10 cellular contexts compared by ENCODE assay signal in the genomic region with DNA sequence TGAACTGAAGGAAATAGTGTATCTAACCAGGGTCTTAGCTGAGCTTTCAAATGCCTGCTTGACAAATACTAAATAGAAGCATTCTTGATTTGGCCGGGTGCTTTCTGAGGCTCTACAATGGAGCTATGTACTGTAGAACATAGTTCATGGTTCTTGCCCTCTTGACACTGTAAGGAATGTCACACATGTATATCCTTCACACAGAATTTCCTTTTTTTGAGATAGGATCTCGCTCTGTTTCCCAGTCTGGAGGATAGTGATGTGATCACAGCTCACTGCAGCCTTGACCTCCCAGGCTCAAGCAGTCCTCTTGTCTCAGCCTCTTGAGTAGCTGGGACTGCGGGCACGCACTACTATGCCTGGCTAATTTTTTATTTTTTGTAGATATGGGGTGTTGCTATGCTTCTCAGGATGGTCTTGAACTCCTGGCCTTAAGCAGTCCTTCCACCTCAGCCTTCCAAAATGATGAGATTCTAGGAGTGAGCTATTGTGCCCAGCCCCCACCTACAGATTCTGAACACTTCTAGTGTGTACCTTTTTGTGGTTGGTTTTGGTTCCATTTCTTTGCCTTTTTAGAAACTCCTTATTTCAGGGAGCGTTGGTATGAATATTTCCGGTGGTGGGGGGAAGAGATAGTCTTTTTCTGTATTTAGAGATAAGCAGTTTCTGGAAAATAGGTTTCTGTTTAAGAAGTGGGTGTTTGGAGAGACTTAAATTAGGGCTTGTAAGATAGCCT. TPM values are rescaled to one million over a fixed set of nuclear protein-coding genes. Genes with fewer than 3 reads are reported as not detected.
DNase-seq lines count a peak whose midpoint lies in the region; ATAC-seq, FAIRE-seq and TF ChIP-seq lines count a peak whose summit lies in the region.
"Had no signal": no experiment of that assay in that cellular context is flagged by ENCODE, and none has a peak within 500 bp of the region (broad histone marks: within the 10 kb centered on the region; RNA-seq: fewer than 3 reads in every experiment).

No MANE protein-coding gene starts in this region.

- in situ Hi-C loops in gastrocnemius medialis (cut with MboI; ENCODE audit: low sequenced_read_pairs in 4 of 4) = no loop called here

- H3K9me2 ChIP-seq in SU-DHL-6 (replicated peaks; ENCODE audit: insufficient read depth, low read length) = no peaks in the 10 kb centered on the region

- intact Hi-C loops in endothelial cell of umbilical vein (cut with micrococcal nuclease) (no loop called here), gastrocnemius medialis (cut with DNase I; ENCODE audit: low total_unique reads) (no loop called here), dorsolateral prefrontal cortex (cut with DNase I) (loop anchor here in 1 of 2 donors (5.0 kb wide), 1 partner anchor 735 kb away; no protein-coding TSS in a partner anchor)

- H3F3A ChIP-seq in SU-DHL-6 (ENCODE audit: insufficient read depth) = peaks cover 21% of the 10 kb centered on the region

- dilution Hi-C loops in endothelial cell of umbilical vein (cut with MboI; ENCODE audit: extremely low pct_ligation_motif_present, low sequenced_read_pairs) = no loop called here

- H3K9me3 ChIP-seq in SU-DHL-6 (ENCODE audit: insufficient read depth, low read length) (no peaks in the 10 kb centered on the region), endothelial cell of umbilical vein (replicated peaks; ENCODE audit: control insufficient read depth, insufficient read depth, low read length) (no peaks in the 10 kb centered on the region), gastrocnemius medialis (no peaks in the 10 kb centered on the region)

- no peak overlapping the region for H2AFZ ChIP-seq in SU-DHL-6 (ENCODE audit: low read depth, low read length, severe bottlenecking)
- H2AFZ ChIP-seq in endothelial cell of umbilical vein (ENCODE audit: low read depth, low read length) = no peak overlapping the region

- TF ChIP-seq CTCF in SU-DHL-6 (IDR thresholded peaks at IDR 0.05; ENCODE audit: insufficient read depth, low read length, poor library complexity, severe bottlenecking) = no peak
- TF ChIP-seq CTCF in endothelial cell of umbilical vein (IDR thresholded peaks at IDR 0.05; ENCODE audit: extremely low read depth in 1 of 2, insufficient read depth in 1 of 2, low read depth in 1 of 2, low read length in 2 of 2) = no peak
- no peak for TF ChIP-seq CTCF in gastrocnemius medialis (IDR thresholded peaks at IDR 0.05 in 4 of 5, conservative IDR thresholded peaks at IDR 0.05 in 1 of 5)
- no peak for TF ChIP-seq CTCF in dorsolateral prefrontal cortex (IDR thresholded peaks at IDR 0.05 in 54 of 56, conservative IDR thresholded peaks at IDR 0.05 in 2 of 56; ENCODE audit: low read depth in 1 of 56, partially characterized antibody in 56 of 56)

- DNase-seq in endothelial cell of umbilical vein (ENCODE audit: low read depth, low spot score) (peak; percentile 26), gastrocnemius medialis (no peak), dorsolateral prefrontal cortex (no peak), NCI-H2107 (lab: John Stamatoyannopoulos, UW) (no peak), HuH-7.5 (ENCODE audit: low spot score) (no peak), T1000 (lab: John Stamatoyannopoulos, UW) (no peak)
- DNase-seq: GF-D8, SHP77 treated with DMSO at 0.1 percent for 48 hours had no signal

- H3K79me2 ChIP-seq in SU-DHL-6 (ENCODE audit: insufficient read depth, low read length) = peaks cover 76% of the 10 kb centered on the region
- H3K79me2 ChIP-seq in endothelial cell of umbilical vein (ENCODE audit: control insufficient read depth, insufficient read depth, low read length) = peaks cover 78% of the 10 kb centered on the region

- peak overlapping the region; percentile 39; the same call in 1 of the 2 replicates for H3K4me3 ChIP-seq in GM08714 (ENCODE audit: low read length)
- no peak overlapping the region for H3K4me3 ChIP-seq in SU-DHL-6 (ENCODE audit: insufficient read depth, low read length, poor library complexity, severe bottlenecking)
- H3K4me3 ChIP-seq in endothelial cell of umbilical vein (replicated peaks in 1 of 3; ENCODE audit: insufficient read depth in 1 of 3, low read depth in 1 of 3, low read length in 3 of 3) = peak overlapping the region in 1 of 3 experiments; percentile 76
- peak overlapping the region; percentile 65 to 86 (median 76) for H3K4me3 ChIP-seq in gastrocnemius medialis
- peak overlapping the region in 25 of 59 donors; percentile 5 to 96 (median 83) for H3K4me3 ChIP-seq in dorsolateral prefrontal cortex

- no peaks in the 10 kb centered on the region for H3K9me1 ChIP-seq in endothelial cell of umbilical vein (replicated peaks; ENCODE audit: control insufficient read depth, extremely low read depth, insufficient read depth, low read length)

- H3K36me3 ChIP-seq in SU-DHL-6 (ENCODE audit: low read length) (no peaks in the 10 kb centered on the region), endothelial cell of umbilical vein (ENCODE audit: control insufficient read depth in 2 of 2, extremely low read depth in 1 of 2, insufficient read depth in 2 of 2, low read length in 2 of 2) (peaks cover 2 to 14% of the 10 kb centered on the region in 2 experiments), gastrocnemius medialis (peaks cover 0 to 12% of the 10 kb centered on the region in 2 donors)

- ATAC-seq in gastrocnemius medialis = no peak

- no peaks in the 10 kb centered on the region for H3K27me3 ChIP-seq in SU-DHL-6 (ENCODE audit: low read length)
- H3K27me3 ChIP-seq in endothelial cell of umbilical vein (ENCODE audit: control insufficient read depth in 2 of 2, insufficient read depth in 2 of 2, low read length in 2 of 2) = no peaks in the 10 kb centered on the region
- H3K27me3 ChIP-seq in gastrocnemius medialis = no peaks in the 10 kb centered on the region
- no peaks in the 10 kb centered on the region for H3K27me3 ChIP-seq in dorsolateral prefrontal cortex

- FAIRE-seq in endothelial cell of umbilical vein (lab: Jason Lieb, UNC) = peak; percentile 64

- BruUV-seq in endothelial cell of umbilical vein (replicated peaks; lab: Mats Ljungman, UMichigan) = no TSS peak

- H4K20me1 ChIP-seq in SU-DHL-6 (ENCODE audit: low read depth, low read length) (no peaks in the 10 kb centered on the region; the same call in 1 of the 2 replicates), endothelial cell of umbilical vein (replicated peaks; ENCODE audit: control insufficient read depth, extremely low read depth, insufficient read depth, low read length) (no peaks in the 10 kb centered on the region)

- POLR2A ChIA-PET in endothelial cell of umbilical vein (lab: Charles Lee) = interaction anchor here (1.3 kb wide), 1 partner anchor 38 kb away, joined by 4 read pairs; no protein-coding TSS in a partner anchor

- CTCF ChIA-PET in endothelial cell of umbilical vein (lab: Charles Lee) = interaction anchor here (1.3 to 3.9 kb wide), 4 partner anchors 13 to 40 kb away, joined by 3 to 42 read pairs (median 32); no protein-coding TSS in a partner anchor

- H3K9ac ChIP-seq in SU-DHL-6 (ENCODE audit: low read length) (no peak overlapping the region), endothelial cell of umbilical vein (replicated peaks; ENCODE audit: extremely low read depth, insufficient read depth, low read length) (no peak overlapping the region)

- H3K27ac ChIP-seq in SU-DHL-6 (ENCODE audit: low read depth, low read length) (peak overlapping the region; percentile 53; the same call in 1 of the 2 replicates), endothelial cell of umbilical vein (ENCODE audit: insufficient read depth, low read depth, low read length) (peak overlapping the region; percentile 76), gastrocnemius medialis (peak overlapping the region; percentile 91 to 97 (median 96)), dorsolateral prefrontal cortex (peak overlapping the region in 7 of 59 donors; percentile 18 to 84 (median 45))

- no peak for TF ChIP-seq POLR2A in endothelial cell of umbilical vein (IDR thresholded peaks at IDR 0.05; ENCODE audit: low read depth, low read length)
- TF ChIP-seq POLR2A in gastrocnemius medialis (IDR thresholded peaks at IDR 0.05) = no peak

- H3K4me1 ChIP-seq in endothelial cell of umbilical vein (ENCODE audit: control insufficient read depth, extremely low read depth, insufficient read depth, low read length) (peaks cover 36% of the 10 kb centered on the region), gastrocnemius medialis (peaks cover 75 to 81% of the 10 kb centered on the region in 2 donors)

- H3K4me2 ChIP-seq in SU-DHL-6 (ENCODE audit: low read depth, low read length, poor library complexity, severe bottlenecking) (peak overlapping the region; percentile 98), endothelial cell of umbilical vein (ENCODE audit: insufficient read depth, low read length) (peak overlapping the region; percentile 85)

TF ChIP-seq in endothelial cell of umbilical vein, 7 proteins besides CTCF, POLR2A, EP300 and RAD21:
- TF ChIP-seq GATA2 (IDR thresholded peaks at IDR 0.05; ENCODE audit: insufficient read depth, insufficient read length, low read depth, low read length) = no peak
- TF ChIP-seq EZH2 (IDR thresholded peaks at IDR 0.05; ENCODE audit: borderline replicate concordance, low read depth, low read length, severe bottlenecking) = no peak
- no peak for TF ChIP-seq JUN (IDR thresholded peaks at IDR 0.05; ENCODE audit: borderline replicate concordance, insufficient read depth, insufficient read length, low read depth)
- TF ChIP-seq, protein P1, sequence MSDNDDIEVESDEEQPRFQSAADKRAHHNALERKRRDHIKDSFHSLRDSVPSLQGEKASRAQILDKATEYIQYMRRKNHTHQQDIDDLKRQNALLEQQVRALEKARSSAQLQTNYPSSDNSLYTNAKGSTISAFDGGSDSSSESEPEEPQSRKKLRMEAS (IDR thresholded peaks at IDR 0.05; ENCODE audit: insufficient read depth, insufficient read length) = no peak
- no peak for TF ChIP-seq POLR2AphosphoS5 (IDR thresholded peaks at IDR 0.05; ENCODE audit: insufficient read depth, low read depth, low read length)

RNA-seq across cellular contexts. Expression of a gene that starts 4.2 kb away (rescaled TPM):
- total RNA-seq in endothelial cell of umbilical vein = 65.5 and 72.5 TPM in 2 replicates
- 22.0 and 37.6 TPM in 2 replicates for polyA plus RNA-seq in endothelial cell of umbilical vein
- 17.9 and 18.2 TPM in 2 replicates for polyA plus RNA-seq in endothelial cell of umbilical vein (2011; cell fraction: cytosol; rRNA removed)
- 60.6 and 101 TPM in 2 replicates for polyA plus RNA-seq in endothelial cell of umbilical vein (2011; cell fraction: nucleus; rRNA removed)
- 43.7 and 45.8 TPM in 2 replicates for polyA plus RNA-seq in endothelial cell of umbilical vein (2012)
- polyA minus RNA-seq in endothelial cell of umbilical vein = 26.9 and 34.4 TPM in 2 replicates
- polyA minus RNA-seq in endothelial cell of umbilical vein (2011; cell fraction: cytosol; rRNA and poly(A)+ RNA removed) = 26.7 TPM
- polyA minus RNA-seq in endothelial cell of umbilical vein (2011; cell fraction: nucleus; rRNA and poly(A)+ RNA removed) = 31.4 and 46.2 TPM in 2 replicates
- total RNA-seq in gastrocnemius medialis = 10 to 100 TPM; 36.6 to 89.4 (median 79.7) TPM
- 10 to 100 TPM; 22.2 to 78.4 (median 49.7) TPM for total RNA-seq in dorsolateral prefrontal cortex
